8 cellular contexts compared by ENCODE assay signal in the genomic region with DNA sequence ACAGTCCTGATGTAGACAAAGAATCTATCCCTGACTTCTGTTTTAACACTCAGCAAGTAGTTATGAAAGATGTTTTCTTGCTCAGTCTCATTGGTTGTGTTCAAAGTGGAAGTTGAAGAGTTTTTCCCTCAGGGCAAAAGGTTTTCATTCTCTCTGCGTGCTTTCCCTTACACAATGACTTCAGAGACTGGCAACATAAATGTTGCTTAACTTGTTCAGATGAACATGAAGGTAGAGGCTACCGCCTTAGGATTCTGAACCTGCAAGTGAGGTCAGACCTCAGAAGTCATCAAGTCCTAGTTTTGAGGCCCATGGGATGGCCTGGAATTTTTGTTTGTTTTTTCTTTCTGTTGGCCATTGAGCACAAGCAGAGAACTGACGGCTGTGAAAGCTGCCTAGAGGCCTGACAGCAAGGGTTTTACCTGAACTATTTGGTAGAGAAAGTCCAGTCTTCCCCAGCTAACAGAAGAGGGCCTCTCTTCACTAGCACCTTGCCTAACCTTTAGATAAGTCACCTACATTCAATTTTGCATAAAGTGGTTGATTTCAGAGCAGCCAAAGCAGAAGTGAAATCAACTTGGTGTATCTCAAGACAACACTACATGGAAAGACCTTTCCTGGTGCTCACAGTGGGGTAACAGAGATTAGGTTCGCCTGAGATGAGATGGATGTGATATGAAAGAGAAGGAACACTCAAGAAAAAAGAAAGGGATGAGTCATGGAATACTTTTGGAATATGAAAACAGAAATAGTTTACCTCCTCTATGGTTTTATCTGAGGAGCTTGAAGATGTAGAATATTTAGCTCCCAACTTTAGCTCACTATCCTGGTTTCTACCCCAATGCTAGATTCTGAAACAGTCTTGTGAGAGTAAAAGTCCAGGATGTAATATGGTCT. TPM values are rescaled to one million over a fixed set of nuclear protein-coding genes. Genes with fewer than 3 reads are reported as not detected.
DNase-seq lines count a peak whose midpoint lies in the region; ATAC-seq lines count a peak whose summit lies in the region.

No MANE protein-coding gene starts in this region.

- intact Hi-C loops in sciatic nerve (cut with DNase I) (no loop called here), posterior cingulate gyrus (cut with DNase I) (no loop called here)

- in situ Hi-C loops in KBM-7 (cut with MboI; ENCODE audit: low pct_unique_long_range_greater_than_20kb, low sequenced_read_pairs) = no loop called here

- DNase-seq in GM19240 (ENCODE audit: insufficient read length, low spot score) = peak; percentile 6
- peak; percentile 95 for DNase-seq in SIG-M5 treated with dmso at 0.1 percent for 504 hours (lab: John Stamatoyannopoulos, UW; ENCODE audit: unreplicated experiment)
- no peak for DNase-seq in sciatic nerve (ENCODE audit: low spot score)
- DNase-seq in KBM-7 = no peak
- no peak for DNase-seq in posterior cingulate gyrus
- DNase-seq in cerebellar cortex (ENCODE audit: low spot score) = no peak
- no peak for DNase-seq in occipital lobe (lab: John Stamatoyannopoulos, UW)

- ATAC-seq in HG02981 (IDR thresholded peaks at IDR 0.05; ENCODE audit: unreplicated experiment) = peak; percentile 96
- ATAC-seq in sciatic nerve = peak; percentile 63

RNA-seq across cellular contexts. Expression of a gene that starts 53.6 kb away (rescaled TPM):
- total RNA-seq in sciatic nerve (11.9 TPM), occipital lobe (14.0 TPM)

Comparison
In these comparisons a context has a peak if more than half of its experiments do, and no peak if none do; other contexts are left out.
1. DNase-seq: peak in GM19240 (single experiment) and SIG-M5 treated with dmso at 0.1 percent for 504 hours (single experiment); none in sciatic nerve (single experiment), KBM-7 (single experiment), posterior cingulate gyrus (0 of 10), cerebellar cortex (single experiment) and occipital lobe (single experiment).